1 cellular context compared by ENCODE assay signal in the genomic region with DNA sequence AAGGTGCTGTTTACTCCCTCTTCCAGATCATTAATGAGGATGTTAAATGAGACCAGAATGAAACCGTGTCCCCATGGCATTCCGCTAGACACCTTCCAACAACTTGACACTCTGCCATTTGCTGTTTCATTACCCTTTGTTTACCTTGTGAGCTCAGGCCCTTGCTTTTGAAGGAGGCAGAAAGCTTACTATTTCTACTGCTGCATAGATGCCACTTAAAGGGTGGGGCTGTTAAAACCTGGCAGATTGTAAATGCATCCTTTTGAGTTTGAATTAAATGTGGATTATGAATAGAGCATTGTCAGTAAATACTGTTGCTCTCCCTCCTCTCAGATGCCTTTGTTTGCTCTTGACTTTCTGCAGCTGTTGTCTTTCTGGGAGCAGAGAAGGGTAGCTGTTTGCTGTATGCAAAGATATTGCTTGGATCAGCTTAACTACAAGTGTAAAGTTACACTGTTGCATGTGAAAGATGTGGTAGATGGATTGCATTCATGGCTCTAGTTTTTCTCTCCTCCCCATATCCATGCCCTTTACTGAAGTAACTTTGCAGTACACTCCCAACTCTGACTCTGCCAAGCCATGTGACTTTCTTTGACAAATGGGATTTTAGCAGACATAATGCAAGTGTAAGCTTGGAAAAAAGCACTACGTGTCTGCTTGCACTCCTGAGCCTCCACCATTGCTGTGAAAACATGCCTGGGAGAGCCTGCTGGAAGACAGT.
TF ChIP-seq lines count a peak whose summit lies in the region.

No MANE protein-coding gene starts in this region.

TF ChIP-seq in GM23338, 12 proteins besides CTCF, POLR2A, EP300 and RAD21 (continued from another document):
- TF ChIP-seq, protein P1, sequence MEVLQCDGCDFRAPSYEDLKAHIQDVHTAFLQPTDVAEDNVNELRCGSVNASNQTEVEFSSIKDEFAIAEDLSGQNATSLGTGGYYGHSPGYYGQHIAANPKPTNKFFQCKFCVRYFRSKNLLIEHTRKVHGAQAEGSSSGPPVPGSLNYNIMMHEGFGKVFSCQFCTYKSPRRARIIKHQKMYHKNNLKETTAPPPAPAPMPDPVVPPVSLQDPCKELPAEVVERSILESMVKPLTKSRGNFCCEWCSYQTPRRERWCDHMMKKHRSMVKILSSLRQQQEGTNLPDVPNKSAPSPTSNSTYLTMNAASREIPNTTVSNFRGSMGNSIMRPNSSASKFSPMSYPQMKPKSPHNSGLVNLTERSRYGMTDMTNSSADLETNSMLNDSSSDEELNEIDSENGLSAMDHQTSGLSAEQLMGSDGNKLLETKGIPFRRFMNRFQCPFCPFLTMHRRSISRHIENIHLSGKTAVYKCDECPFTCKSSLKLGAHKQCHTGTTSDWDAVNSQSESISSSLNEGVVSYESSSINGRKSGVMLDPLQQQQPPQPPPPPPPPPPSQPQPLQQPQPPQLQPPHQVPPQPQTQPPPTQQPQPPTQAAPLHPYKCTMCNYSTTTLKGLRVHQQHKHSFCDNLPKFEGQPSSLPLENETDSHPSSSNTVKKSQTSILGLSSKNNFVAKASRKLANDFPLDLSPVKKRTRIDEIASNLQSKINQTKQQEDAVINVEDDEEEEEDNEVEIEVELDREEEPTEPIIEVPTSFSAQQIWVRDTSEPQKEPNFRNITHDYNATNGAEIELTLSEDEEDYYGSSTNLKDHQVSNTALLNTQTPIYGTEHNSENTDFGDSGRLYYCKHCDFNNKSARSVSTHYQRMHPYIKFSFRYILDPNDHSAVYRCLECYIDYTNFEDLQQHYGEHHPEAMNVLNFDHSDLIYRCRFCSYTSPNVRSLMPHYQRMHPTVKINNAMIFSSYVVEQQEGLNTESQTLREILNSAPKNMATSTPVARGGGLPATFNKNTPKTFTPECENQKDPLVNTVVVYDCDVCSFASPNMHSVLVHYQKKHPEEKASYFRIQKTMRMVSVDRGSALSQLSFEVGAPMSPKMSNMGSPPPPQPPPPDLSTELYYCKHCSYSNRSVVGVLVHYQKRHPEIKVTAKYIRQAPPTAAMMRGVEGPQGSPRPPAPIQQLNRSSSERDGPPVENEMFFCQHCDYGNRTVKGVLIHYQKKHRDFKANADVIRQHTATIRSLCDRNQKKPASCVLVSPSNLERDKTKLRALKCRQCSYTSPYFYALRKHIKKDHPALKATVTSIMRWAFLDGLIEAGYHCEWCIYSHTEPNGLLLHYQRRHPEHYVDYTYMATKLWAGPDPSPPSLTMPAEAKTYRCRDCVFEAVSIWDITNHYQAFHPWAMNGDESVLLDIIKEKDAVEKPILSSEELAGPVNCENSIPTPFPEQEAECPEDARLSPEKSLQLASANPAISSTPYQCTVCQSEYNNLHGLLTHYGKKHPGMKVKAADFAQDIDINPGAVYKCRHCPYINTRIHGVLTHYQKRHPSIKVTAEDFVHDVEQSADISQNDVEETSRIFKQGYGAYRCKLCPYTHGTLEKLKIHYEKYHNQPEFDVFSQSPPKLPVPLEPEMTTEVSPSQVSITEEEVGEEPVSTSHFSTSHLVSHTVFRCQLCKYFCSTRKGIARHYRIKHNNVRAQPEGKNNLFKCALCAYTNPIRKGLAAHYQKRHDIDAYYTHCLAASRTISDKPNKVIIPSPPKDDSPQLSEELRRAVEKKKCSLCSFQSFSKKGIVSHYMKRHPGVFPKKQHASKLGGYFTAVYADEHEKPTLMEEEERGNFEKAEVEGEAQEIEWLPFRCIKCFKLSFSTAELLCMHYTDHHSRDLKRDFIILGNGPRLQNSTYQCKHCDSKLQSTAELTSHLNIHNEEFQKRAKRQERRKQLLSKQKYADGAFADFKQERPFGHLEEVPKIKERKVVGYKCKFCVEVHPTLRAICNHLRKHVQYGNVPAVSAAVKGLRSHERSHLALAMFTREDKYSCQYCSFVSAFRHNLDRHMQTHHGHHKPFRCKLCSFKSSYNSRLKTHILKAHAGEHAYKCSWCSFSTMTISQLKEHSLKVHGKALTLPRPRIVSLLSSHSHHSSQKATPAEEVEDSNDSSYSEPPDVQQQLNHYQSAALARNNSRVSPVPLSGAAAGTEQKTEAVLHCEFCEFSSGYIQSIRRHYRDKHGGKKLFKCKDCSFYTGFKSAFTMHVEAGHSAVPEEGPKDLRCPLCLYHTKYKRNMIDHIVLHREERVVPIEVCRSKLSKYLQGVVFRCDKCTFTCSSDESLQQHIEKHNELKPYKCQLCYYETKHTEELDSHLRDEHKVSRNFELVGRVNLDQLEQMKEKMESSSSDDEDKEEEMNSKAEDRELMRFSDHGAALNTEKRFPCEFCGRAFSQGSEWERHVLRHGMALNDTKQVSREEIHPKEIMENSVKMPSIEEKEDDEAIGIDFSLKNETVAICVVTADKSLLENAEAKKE (CRISPR knock-in tag; IDR thresholded peaks at IDR 0.05) = no peak
- TF ChIP-seq EZH2 (IDR thresholded peaks at IDR 0.05; ENCODE audit: low read depth, unreplicated experiment) (no peak), ZNF331 (CRISPR knock-in tag; IDR thresholded peaks at IDR 0.05; ENCODE audit: low read depth) (no peak), POLR2AphosphoS5 (IDR thresholded peaks at IDR 0.05; ENCODE audit: low read depth) (no peak; the same call in 1 of the 2 replicates), STAT1 (IDR thresholded peaks at IDR 0.05; ENCODE audit: unreplicated experiment) (no peak), NANOG (IDR thresholded peaks at IDR 0.05; ENCODE audit: borderline replicate concordance) (no peak; the same call in 1 of the 2 replicates), EZH2phosphoT487 (IDR thresholded peaks at IDR 0.05; ENCODE audit: unreplicated experiment) (no peak)
- TF ChIP-seq, protein P2, sequence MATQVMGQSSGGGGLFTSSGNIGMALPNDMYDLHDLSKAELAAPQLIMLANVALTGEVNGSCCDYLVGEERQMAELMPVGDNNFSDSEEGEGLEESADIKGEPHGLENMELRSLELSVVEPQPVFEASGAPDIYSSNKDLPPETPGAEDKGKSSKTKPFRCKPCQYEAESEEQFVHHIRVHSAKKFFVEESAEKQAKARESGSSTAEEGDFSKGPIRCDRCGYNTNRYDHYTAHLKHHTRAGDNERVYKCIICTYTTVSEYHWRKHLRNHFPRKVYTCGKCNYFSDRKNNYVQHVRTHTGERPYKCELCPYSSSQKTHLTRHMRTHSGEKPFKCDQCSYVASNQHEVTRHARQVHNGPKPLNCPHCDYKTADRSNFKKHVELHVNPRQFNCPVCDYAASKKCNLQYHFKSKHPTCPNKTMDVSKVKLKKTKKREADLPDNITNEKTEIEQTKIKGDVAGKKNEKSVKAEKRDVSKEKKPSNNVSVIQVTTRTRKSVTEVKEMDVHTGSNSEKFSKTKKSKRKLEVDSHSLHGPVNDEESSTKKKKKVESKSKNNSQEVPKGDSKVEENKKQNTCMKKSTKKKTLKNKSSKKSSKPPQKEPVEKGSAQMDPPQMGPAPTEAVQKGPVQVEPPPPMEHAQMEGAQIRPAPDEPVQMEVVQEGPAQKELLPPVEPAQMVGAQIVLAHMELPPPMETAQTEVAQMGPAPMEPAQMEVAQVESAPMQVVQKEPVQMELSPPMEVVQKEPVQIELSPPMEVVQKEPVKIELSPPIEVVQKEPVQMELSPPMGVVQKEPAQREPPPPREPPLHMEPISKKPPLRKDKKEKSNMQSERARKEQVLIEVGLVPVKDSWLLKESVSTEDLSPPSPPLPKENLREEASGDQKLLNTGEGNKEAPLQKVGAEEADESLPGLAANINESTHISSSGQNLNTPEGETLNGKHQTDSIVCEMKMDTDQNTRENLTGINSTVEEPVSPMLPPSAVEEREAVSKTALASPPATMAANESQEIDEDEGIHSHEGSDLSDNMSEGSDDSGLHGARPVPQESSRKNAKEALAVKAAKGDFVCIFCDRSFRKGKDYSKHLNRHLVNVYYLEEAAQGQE (IDR thresholded peaks at IDR 0.05; ENCODE audit: unreplicated experiment) = no peak
